Comparison of ENCODE assay signal across 1 cellular context in the genomic region with DNA sequence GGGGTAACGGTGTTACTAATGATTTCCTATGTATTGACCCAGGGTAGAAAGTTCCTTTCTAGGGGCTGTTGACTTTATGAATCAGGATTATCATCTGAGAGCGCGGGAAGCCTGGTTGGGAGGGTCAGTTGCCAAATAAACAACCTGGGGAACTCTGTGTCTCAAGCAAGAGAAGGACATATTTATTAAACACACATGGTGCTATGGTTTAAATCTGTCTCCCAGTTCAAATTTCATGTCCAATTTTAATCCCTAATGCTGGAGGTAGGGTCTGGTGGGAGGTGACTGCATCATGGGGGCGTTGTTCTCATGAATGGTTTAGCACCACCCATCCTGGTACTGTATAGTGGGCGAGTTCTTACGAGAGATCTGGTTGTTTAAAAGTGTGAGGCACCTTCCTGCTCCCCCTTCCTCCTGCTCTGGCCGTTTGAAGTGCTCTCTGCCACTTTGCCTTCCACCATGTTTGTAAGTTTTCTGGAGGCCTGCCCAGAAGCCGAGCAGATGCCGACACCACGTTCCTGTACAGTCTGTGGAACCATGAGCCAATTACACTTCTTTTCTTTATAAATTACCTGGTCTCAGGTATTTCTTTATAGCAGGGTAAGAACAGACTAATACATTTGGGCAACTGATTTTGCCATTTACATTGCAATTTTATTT.
TF ChIP-seq lines count a peak whose summit lies in the region.

No MANE protein-coding gene starts in this region.

TF ChIP-seq in IMR-90, 13 proteins besides CTCF, POLR2A, EP300 and RAD21 (continued from another document):
- TF ChIP-seq, protein P1, sequence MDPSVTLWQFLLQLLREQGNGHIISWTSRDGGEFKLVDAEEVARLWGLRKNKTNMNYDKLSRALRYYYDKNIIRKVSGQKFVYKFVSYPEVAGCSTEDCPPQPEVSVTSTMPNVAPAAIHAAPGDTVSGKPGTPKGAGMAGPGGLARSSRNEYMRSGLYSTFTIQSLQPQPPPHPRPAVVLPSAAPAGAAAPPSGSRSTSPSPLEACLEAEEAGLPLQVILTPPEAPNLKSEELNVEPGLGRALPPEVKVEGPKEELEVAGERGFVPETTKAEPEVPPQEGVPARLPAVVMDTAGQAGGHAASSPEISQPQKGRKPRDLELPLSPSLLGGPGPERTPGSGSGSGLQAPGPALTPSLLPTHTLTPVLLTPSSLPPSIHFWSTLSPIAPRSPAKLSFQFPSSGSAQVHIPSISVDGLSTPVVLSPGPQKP (IDR thresholded peaks at IDR 0.05; ENCODE audit: borderline replicate concordance, low read depth, low read length) = no peak
- no peak for TF ChIP-seq CEBPB (IDR thresholded peaks at IDR 0.05; ENCODE audit: low read depth, low read length)
- TF ChIP-seq MXI1 (IDR thresholded peaks at IDR 0.05; ENCODE audit: borderline replicate concordance, low read depth, low read length) = no peak
- TF ChIP-seq NFE2L2 (IDR thresholded peaks at IDR 0.05; ENCODE audit: low read depth, low read length) = no peak
TF ChIP-seq in IMR-90: peak in this region for 0.
